ENCODE assay signal across 10 cellular contexts in the genomic region with DNA sequence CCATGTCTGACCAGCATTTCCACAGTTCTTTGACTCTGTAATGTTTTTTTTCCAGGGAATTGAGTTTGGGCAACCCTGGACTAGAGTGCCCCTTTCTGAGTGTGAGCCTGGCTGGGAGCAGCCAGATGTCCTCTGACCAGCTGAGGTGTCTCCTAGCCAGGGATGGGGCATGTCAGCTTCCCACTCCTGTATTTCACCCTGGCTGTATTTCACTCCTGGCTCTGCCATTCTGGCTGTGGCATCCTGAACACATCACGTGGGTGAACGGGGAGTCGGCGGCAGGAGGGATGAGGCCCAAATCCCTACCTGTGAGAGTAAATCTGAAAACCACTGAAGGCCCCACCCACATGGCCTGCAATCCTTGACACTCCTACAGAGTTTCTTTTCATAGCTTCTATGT. TPM values are rescaled to one million over a fixed set of nuclear protein-coding genes. Genes with fewer than 3 reads are reported as not detected.
DNase-seq lines count a peak whose midpoint lies in the region; ATAC-seq and TF ChIP-seq lines count a peak whose summit lies in the region.
"Had no signal": no experiment of that assay in that cellular context is flagged by ENCODE, and none has a peak within 500 bp of the region (broad histone marks: within the 10 kb centered on the region; RNA-seq: fewer than 3 reads in every experiment).

No MANE protein-coding gene starts in this region.

- H3K27me3 Mint-ChIP-seq in MCF 10A (ENCODE audit: insufficient read depth, unreplicated experiment): no peaks in the 10 kb centered on the region

- H3K4me3 ChIP-seq in breast epithelium (no peak overlapping the region), muscle layer of duodenum (ENCODE audit: low read depth in 1 of 2, low read length in 2 of 2) (no peak overlapping the region), upper lobe of right lung (no peak overlapping the region)
- H3K4me3 ChIP-seq: SJSA1 had no signal

- no peaks in the 10 kb centered on the region for H3K9me3 ChIP-seq in breast epithelium
- no peaks in the 10 kb centered on the region for H3K9me3 ChIP-seq in muscle layer of duodenum (ENCODE audit: control insufficient read depth in 1 of 2, low read length in 2 of 2)
- no peaks in the 10 kb centered on the region for H3K9me3 ChIP-seq in upper lobe of right lung
- H3K9me3 ChIP-seq: left lung, SJSA1 had no signal

- CTCF ChIA-PET in MCF 10A (lab: Yijun Ruan, JAX): interaction anchor here (0.5 to 11.0 kb wide), 61 partner anchors 10 to 1958 kb away, joined by 3 to 248 read pairs (median 5); a partner anchor contains a TSS

- no peaks in the 10 kb centered on the region for H3K9me3 Mint-ChIP-seq in MCF 10A (ENCODE audit: unreplicated experiment)

- peak overlapping the region; percentile 78 to 88 for H3K27ac ChIP-seq in breast epithelium
- H3K27ac ChIP-seq in angular gyrus (ENCODE audit: low read depth, low read length): peak overlapping the region; percentile 32
- peak overlapping the region; percentile 24 for H3K27ac ChIP-seq in muscle layer of duodenum (ENCODE audit: low read length)
- H3K27ac ChIP-seq in upper lobe of right lung: peak overlapping the region; percentile 73
- H3K27ac ChIP-seq: SJSA1 had no signal

- no TSS peak for BruUV-seq in MCF 10A (replicated peaks; lab: Mats Ljungman, UMichigan)

- no peak for DNase-seq in breast epithelium (ENCODE audit: low spot score in 2 of 2)
- no peak for DNase-seq in MCF 10A (ENCODE audit: unreplicated experiment)
- peak; percentile 45 for DNase-seq in upper lobe of right lung
- no peak for DNase-seq in ecto neural progenitor cell (ENCODE audit: low spot score)
- no peak for DNase-seq in OCI-M1 (lab: John Stamatoyannopoulos, UW)
- no peak for DNase-seq in effector CD8-positive, alpha-beta T cell (lab: John Stamatoyannopoulos, UW)

- intact Hi-C loops in breast epithelium (cut with DNase I; ENCODE audit: low total_unique reads) (loop anchor here (10.0 kb wide), 1 partner anchor 80 kb away; a partner anchor contains a TSS), MCF 10A (cut with micrococcal nuclease) (loop anchor here (1.0 kb wide), 3 partner anchors 93 to 223 kb away; no protein-coding TSS in a partner anchor), upper lobe of right lung (cut with DNase I) (loop anchor here (10.0 kb wide), 1 partner anchor 130 kb away; no protein-coding TSS in a partner anchor)

- TF ChIP-seq POLR2A in breast epithelium (IDR thresholded peaks at IDR 0.05): no peak

- TF ChIP-seq CTCF in breast epithelium (IDR thresholded peaks at IDR 0.05) (no peak), MCF 10A (IDR thresholded peaks at IDR 0.05; ENCODE audit: unreplicated experiment) (no peak), upper lobe of right lung (IDR thresholded peaks at IDR 0.05) (no peak)

- no peaks in the 10 kb centered on the region for H3K36me3 ChIP-seq in breast epithelium
- H3K36me3 ChIP-seq in muscle layer of duodenum (ENCODE audit: control insufficient read depth in 1 of 2, insufficient read depth in 2 of 2, low read length in 2 of 2): peaks cover 12 to 42% of the 10 kb centered on the region in 2 donors
- peaks cover 24% of the 10 kb centered on the region for H3K36me3 ChIP-seq in upper lobe of right lung

- peaks cover 44% of the 10 kb centered on the region for H3K36me3 Mint-ChIP-seq in MCF 10A (ENCODE audit: insufficient read depth, unreplicated experiment)

- no peak overlapping the region for H3K4me3 Mint-ChIP-seq in MCF 10A (ENCODE audit: unreplicated experiment)

- no peak overlapping the region for H3K27ac Mint-ChIP-seq in MCF 10A (ENCODE audit: low read depth, unreplicated experiment)

- ATAC-seq in upper lobe of right lung: no peak

- H3K4me1 Mint-ChIP-seq in MCF 10A (ENCODE audit: insufficient read depth, unreplicated experiment): peaks cover 23% of the 10 kb centered on the region

- POLR2A ChIA-PET in MCF 10A (lab: Yijun Ruan, JAX): interaction anchor here (0.6 to 2.9 kb wide), 4 partner anchors 11 to 133 kb away, joined by 3 to 9 read pairs (median 6); a partner anchor contains a TSS

- H3K27me3 ChIP-seq in breast epithelium (no peaks in the 10 kb centered on the region), muscle layer of duodenum (ENCODE audit: low read depth, low read length) (no peaks in the 10 kb centered on the region), upper lobe of right lung (no peaks in the 10 kb centered on the region)
- H3K27me3 ChIP-seq: left lung, SJSA1 had no signal

- H3K4me1 ChIP-seq in breast epithelium: peaks cover 7% of the 10 kb centered on the region in 2 donors
- H3K4me1 ChIP-seq in muscle layer of duodenum (ENCODE audit: control insufficient read depth in 1 of 2, insufficient read depth in 2 of 2, low read length in 2 of 2): peaks cover 9 to 12% of the 10 kb centered on the region in 2 donors
- H3K4me1 ChIP-seq in upper lobe of right lung: peaks cover 60% of the 10 kb centered on the region

RNA-seq across cellular contexts. Expression of a gene that starts 31.3 kb away (rescaled TPM):
- total RNA-seq in breast epithelium (1 to 10 TPM; 1.9 to 4.5 (median 4.3) TPM), MCF 10A (2022) (3.7 and 4.1 TPM in 2 replicates), upper lobe of right lung (6.1 TPM)

RNA-seq across cellular contexts. Expression of a gene that starts 34.0 kb away (rescaled TPM):
- total RNA-seq in breast epithelium (10 to 100 TPM; 32.4 to 54.6 (median 51.8) TPM), MCF 10A (2022) (106 and 119 TPM in 2 replicates), upper lobe of right lung (49.2 TPM)

Comparison
In these comparisons a context has a peak if more than half of its experiments do, and no peak if none do; other contexts are left out.
1. H3K27ac ChIP-seq: peak in every context shown above with its lines; median percentile 83 in breast epithelium; 73 in upper lobe of right lung; 32 in angular gyrus; 24 in muscle layer of duodenum.